In the genomic region with DNA sequence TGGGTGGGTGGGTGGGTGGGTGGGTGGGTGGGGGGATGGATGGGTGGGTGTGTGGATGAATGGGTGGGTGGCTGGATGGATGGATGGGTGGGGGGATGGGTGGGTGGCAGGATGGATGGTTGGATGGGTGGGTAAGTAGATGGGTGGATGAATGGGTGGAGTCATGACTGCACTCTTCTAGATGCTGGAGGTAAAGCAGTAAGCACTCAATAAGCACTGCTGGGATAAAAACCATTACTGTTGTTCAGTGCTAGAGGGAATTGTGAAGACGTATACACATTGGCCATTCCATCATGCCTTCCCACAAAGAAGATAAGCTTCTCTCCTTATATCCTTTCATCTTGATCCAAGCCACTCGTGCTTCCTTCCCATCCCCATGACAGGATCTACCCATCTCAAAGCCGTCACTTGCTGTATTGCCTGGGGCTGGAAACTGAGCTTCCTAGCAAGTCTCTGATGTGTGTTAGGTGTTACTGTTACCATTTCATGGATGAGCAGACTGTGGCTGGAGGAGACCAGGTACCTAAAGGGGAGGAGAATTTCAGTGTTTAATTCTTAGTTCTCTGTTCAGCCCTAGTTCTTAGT, we compare ENCODE assay signal across 13 cellular contexts.
DNase-seq lines count a peak whose midpoint lies in the region; ATAC-seq and TF ChIP-seq lines count a peak whose summit lies in the region.
"Had no signal": no experiment of that assay in that cellular context is flagged by ENCODE, and none has a peak within 500 bp of the region (broad histone marks: within the 10 kb centered on the region; RNA-seq: fewer than 3 reads in every experiment).

No MANE protein-coding gene starts in this region.

- no TSS peak for BruUV-seq in MCF 10A (replicated peaks; lab: Mats Ljungman, UMichigan)
- no TSS peak for BruUV-seq in mammary epithelial cell (replicated peaks; lab: Mats Ljungman, UMichigan)

- H3K79me2 ChIP-seq in mammary epithelial cell (ENCODE audit: insufficient read depth, low read length), result peaks cover 79% of the 10 kb centered on the region

- DNase-seq in MCF 10A (ENCODE audit: unreplicated experiment) (no peak), mammary epithelial cell (no peak), ascending aorta (ENCODE audit: low spot score in 2 of 2) (peak in 1 of 2 donors; percentile 24), upper lobe of right lung (no peak), dedifferentiated amniotic fluid mesenchymal stem cell (ENCODE audit: extremely low spot score) (no peak), NCI-H1694 (lab: John Stamatoyannopoulos, UW) (no peak)
- DNase-seq: activated gamma-delta T cell treated with Interleukin-2 at 50 U/mL for 16 hours; CD8-positive, alpha-beta T cell; NCI-H748 treated with DMSO at 0.1 percent for 48 hours had no signal

- H3K27ac Mint-ChIP-seq in MCF 10A (ENCODE audit: low read depth, unreplicated experiment), result peak overlapping the region; percentile 18
- H3K27ac Mint-ChIP-seq: CD8-positive, alpha-beta T cell had no signal

- peaks cover 79% of the 10 kb centered on the region for H3K4me1 ChIP-seq in mammary epithelial cell (ENCODE audit: insufficient read depth, low read length)
- peaks cover 43 to 79% of the 10 kb centered on the region in 2 donors for H3K4me1 ChIP-seq in ascending aorta
- peaks cover 54% of the 10 kb centered on the region for H3K4me1 ChIP-seq in muscle layer of colon (ENCODE audit: insufficient read depth, low read length)
- peaks cover 35% of the 10 kb centered on the region for H3K4me1 ChIP-seq in upper lobe of right lung

- H3K9me3 ChIP-seq in mammary epithelial cell (replicated peaks; ENCODE audit: insufficient read depth, low read length) (no peaks in the 10 kb centered on the region), ascending aorta (no peaks in the 10 kb centered on the region), muscle layer of colon (ENCODE audit: low read length) (no peaks in the 10 kb centered on the region), upper lobe of right lung (no peaks in the 10 kb centered on the region)
- H3K9me3 ChIP-seq: vagina had no signal

- CTCF ChIA-PET in MCF 10A (lab: Yijun Ruan, JAX) (interaction anchor here (0.6 kb wide), 2 partner anchors 139 to 992 kb away, joined by 3 to 4 read pairs; no protein-coding TSS in a partner anchor), mammary epithelial cell (lab: Charles Lee; ENCODE audit: low non-redundant PET) (no interaction called here)

- no peaks in the 10 kb centered on the region for H3K9me3 Mint-ChIP-seq in MCF 10A (ENCODE audit: unreplicated experiment)
- H3K9me3 Mint-ChIP-seq: CD8-positive, alpha-beta T cell had no signal

- H3K36me3 ChIP-seq in mammary epithelial cell (ENCODE audit: insufficient read depth, low read length), result peaks cover 3% of the 10 kb centered on the region
- peaks cover 12 to 32% of the 10 kb centered on the region in 2 donors for H3K36me3 ChIP-seq in ascending aorta
- H3K36me3 ChIP-seq in muscle layer of colon (ENCODE audit: insufficient read depth, low read length), result no peaks in the 10 kb centered on the region
- peaks cover 7% of the 10 kb centered on the region for H3K36me3 ChIP-seq in upper lobe of right lung
- H3K36me3 ChIP-seq: vagina had no signal

- H3K9ac ChIP-seq in mammary epithelial cell (ENCODE audit: insufficient read depth, low read length) (no peak overlapping the region), muscle layer of colon (ENCODE audit: low read length) (no peak overlapping the region)

- no peak overlapping the region for H3K4me3 ChIP-seq in mammary epithelial cell (replicated peaks in 1 of 3; ENCODE audit: insufficient read depth in 1 of 3, low read depth in 2 of 3, low read length in 3 of 3)
- H3K4me3 ChIP-seq in ascending aorta, result no peak overlapping the region
- H3K4me3 ChIP-seq in muscle layer of colon (ENCODE audit: low read depth in 1 of 2, low read length in 2 of 2), result no peak overlapping the region
- H3K4me3 ChIP-seq in upper lobe of right lung, result no peak overlapping the region
- H3K4me3 ChIP-seq: vagina had no signal

- no peak overlapping the region for H3K4me3 Mint-ChIP-seq in MCF 10A (ENCODE audit: unreplicated experiment)
- H3K4me3 Mint-ChIP-seq: CD8-positive, alpha-beta T cell had no signal

- H3K4me2 ChIP-seq in mammary epithelial cell (ENCODE audit: insufficient read depth, low read depth, low read length), result no peak overlapping the region

- peaks cover 16% of the 10 kb centered on the region for H3K36me3 Mint-ChIP-seq in MCF 10A (ENCODE audit: insufficient read depth, unreplicated experiment)
- H3K36me3 Mint-ChIP-seq: CD8-positive, alpha-beta T cell had no signal

- peaks cover 42% of the 10 kb centered on the region for H3K4me1 Mint-ChIP-seq in MCF 10A (ENCODE audit: insufficient read depth, unreplicated experiment)

- H3K27me3 Mint-ChIP-seq in MCF 10A (ENCODE audit: insufficient read depth, unreplicated experiment), result no peaks in the 10 kb centered on the region

- 100% methylated on average over 3 of the region's 3 CpGs for WGBS in mammary epithelial cell (ENCODE audit: low coverage, missing lambda C conversion rate)

- ATAC-seq in upper lobe of right lung, result no peak
- ATAC-seq in HG02610 (IDR thresholded peaks at IDR 0.05; ENCODE audit: unreplicated experiment), result no peak
- ATAC-seq: CD8-positive, alpha-beta T cell; esophagus mucosa had no signal

- no peak overlapping the region for H2AFZ ChIP-seq in mammary epithelial cell (ENCODE audit: low read depth, low read length)

- TF ChIP-seq CTCF in MCF 10A (IDR thresholded peaks at IDR 0.05; ENCODE audit: unreplicated experiment) (no peak), mammary epithelial cell (conservative IDR thresholded peaks at IDR 0.05 in 1 of 2, IDR thresholded peaks at IDR 0.05 in 1 of 2; ENCODE audit: extremely low read depth in 1 of 2, insufficient read depth in 1 of 2, low read depth in 1 of 2, low read length in 2 of 2) (no peak), ascending aorta (IDR thresholded peaks at IDR 0.05) (no peak), upper lobe of right lung (IDR thresholded peaks at IDR 0.05) (no peak)

- H3K27ac ChIP-seq in mammary epithelial cell (ENCODE audit: insufficient read depth, low read depth, low read length), result no peak overlapping the region
- peak overlapping the region; percentile 85 to 98 for H3K27ac ChIP-seq in ascending aorta
- H3K27ac ChIP-seq in muscle layer of colon (ENCODE audit: low read depth, low read length), result peak overlapping the region; percentile 76
- peak overlapping the region; percentile 66 for H3K27ac ChIP-seq in upper lobe of right lung
- H3K27ac ChIP-seq: vagina had no signal

- POLR2A ChIA-PET in MCF 10A (lab: Yijun Ruan, JAX), result no interaction called here

- H3K27me3 ChIP-seq in mammary epithelial cell (ENCODE audit: insufficient read depth, low read length) (no peaks in the 10 kb centered on the region), ascending aorta (no peaks in the 10 kb centered on the region), muscle layer of colon (ENCODE audit: control insufficient read depth in 1 of 2, insufficient read depth in 2 of 2, low read length in 2 of 2) (no peaks in the 10 kb centered on the region), upper lobe of right lung (no peaks in the 10 kb centered on the region)
- H3K27me3 ChIP-seq: vagina had no signal

- in situ Hi-C loops in mammary epithelial cell (cut with MboI; ENCODE audit: low sequenced_read_pairs in 2 of 2), result no loop called here

- no peaks in the 10 kb centered on the region for H4K20me1 ChIP-seq in mammary epithelial cell (ENCODE audit: insufficient read depth, low read length)

- intact Hi-C loops in MCF 10A (cut with micrococcal nuclease) (no loop called here), mammary epithelial cell (cut with micrococcal nuclease) (no loop called here), ascending aorta (cut with DNase I) (no loop called here), upper lobe of right lung (cut with DNase I) (no loop called here)

- dilution Hi-C loops in mammary epithelial cell (cut with HindIII; ENCODE audit: low sequenced_read_pairs), result loop anchor here (5.0 kb wide), 1 partner anchor 98 kb away; no protein-coding TSS in a partner anchor
